ENCODE assay signal across 8 cellular contexts in genomic region chr1:172531846-172532699, GRCh38. TPM values are rescaled to one million over a fixed set of nuclear protein-coding genes. Genes with fewer than 3 reads are reported as not detected.
DNase-seq lines count a peak whose midpoint lies in the region; ATAC-seq and TF ChIP-seq lines count a peak whose summit lies in the region.

No MANE protein-coding gene starts in this region.

- H3K9me3 ChIP-seq in hepatocyte (ENCODE audit: low read depth): no peaks in the 10 kb centered on the region

- H3K4me3 ChIP-seq in astrocyte of the cerebellum (ENCODE audit: low read depth, low read length): peak overlapping the region; percentile 69
- H3K4me3 ChIP-seq in hepatocyte: peak overlapping the region; percentile 45

- ATAC-seq in GM18499 (IDR thresholded peaks at IDR 0.05; ENCODE audit: insufficient read depth, unreplicated experiment) (peak; percentile 61), HG02884 (IDR thresholded peaks at IDR 0.05; ENCODE audit: unreplicated experiment) (peak; percentile 65)

- H3K36me3 ChIP-seq in hepatocyte (replicated peaks; ENCODE audit: insufficient read depth, low read depth): no peaks in the 10 kb centered on the region

- peaks cover 36% of the 10 kb centered on the region for H3K79me2 ChIP-seq in hepatocyte

- H3K27ac ChIP-seq in hepatocyte: peak overlapping the region; percentile 93

- H4K20me1 ChIP-seq in hepatocyte (ENCODE audit: insufficient read depth, poor library complexity, severe bottlenecking): peaks cover 31% of the 10 kb centered on the region

- no peaks in the 10 kb centered on the region for H3K9me2 ChIP-seq in hepatocyte (replicated peaks; ENCODE audit: insufficient read depth)

- WGBS in hepatocyte (ENCODE audit: low lambda C conversion rate, missing lambda C conversion rate): 2% methylated on average over 27 of the region's 27 CpGs

- in situ Hi-C loops in astrocyte of the cerebellum (cut with HindIII; ENCODE audit: low sequenced_read_pairs): no loop called here

- DNase-seq in NCI-H146 treated with DMSO at 0.1 percent for 48 hours (lab: John Stamatoyannopoulos, UW; ENCODE audit: unreplicated experiment): peak; percentile 97
- peak; percentile 69 to 97 (median 85) for DNase-seq in T-helper 1 cell
- peak; percentile 98 for DNase-seq in astrocyte of the cerebellum (ENCODE audit: low read depth)
- peak; percentile 97 for DNase-seq in hepatocyte (ENCODE audit: low spot score)
- DNase-seq in renal cortical epithelial cell (ENCODE audit: low read depth): peak; percentile 98
- DNase-seq in mesenteric fat pad (ENCODE audit: low spot score): no peak

- H3K27me3 ChIP-seq in hepatocyte: no peaks in the 10 kb centered on the region

- H3K4me2 ChIP-seq in hepatocyte: peak overlapping the region; percentile 81

- TF ChIP-seq CTCF in astrocyte of the cerebellum (IDR thresholded peaks at IDR 0.05; ENCODE audit: low read depth, low read length, missing control alignments) (no peak), hepatocyte (IDR thresholded peaks at IDR 0.05; ENCODE audit: poor library complexity) (no peak)

- H2AFZ ChIP-seq in hepatocyte: peak overlapping the region; percentile 54

- H3K4me1 ChIP-seq in hepatocyte (ENCODE audit: insufficient read depth): peaks cover 20% of the 10 kb centered on the region

RNA-seq across cellular contexts. Expression of gene SUCO, which starts 0.9 kb away (rescaled TPM):
- total RNA-seq in hepatocyte: 97.0 and 113 TPM in 2 replicates
- polyA plus RNA-seq in hepatocyte: 39.1 and 43.3 TPM in 2 replicates
- 42.9 and 75.5 TPM in 2 replicates for total RNA-seq in renal cortical epithelial cell
- total RNA-seq in mesenteric fat pad: 22.1 TPM
